ENCODE assay signal across 34 cellular contexts in the genomic region with DNA sequence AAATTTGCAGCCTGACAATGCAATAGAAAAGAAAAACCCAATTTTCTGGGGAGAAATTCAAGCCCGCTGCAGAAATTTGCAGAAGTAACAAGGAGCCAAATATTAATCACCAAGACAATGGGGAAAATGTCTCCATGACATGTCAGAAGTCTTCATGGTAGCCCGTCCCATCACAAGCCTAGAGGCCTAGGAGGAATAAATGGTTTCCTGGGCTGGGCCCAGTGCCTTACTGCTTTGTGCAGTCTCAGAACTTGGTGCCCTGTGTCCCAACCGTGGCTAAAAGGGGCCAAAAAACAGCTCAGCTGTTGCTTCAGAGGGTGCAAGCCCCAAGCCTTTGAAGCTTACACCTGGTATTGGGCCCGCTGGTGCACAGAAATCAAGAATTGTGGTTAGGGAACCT.
"Had no signal": no experiment of that assay in that cellular context is flagged by ENCODE, and none has a peak within 500 bp of the region (broad histone marks: within the 10 kb centered on the region; RNA-seq: fewer than 3 reads in every experiment).

No MANE protein-coding gene starts in this region.

- H3K36me3 ChIP-seq: MG63 had no signal

- H3K9me3 ChIP-seq: MG63 had no signal

- DNase-seq: Karpas-422, Kasumi-1, MG63, MM.1S, MV-4-11, NCI-H1048, NCI-H1092, NCI-H1092 treated with DMSO at 0.1 percent for 48 hours, NCI-H1105, NCI-H1105 treated with DMSO at 0.1 percent for 48 hours, NCI-H1417, NCI-H1417 treated with DMSO at 0.1 percent for 48 hours, NCI-H1436, NCI-H1436 treated with DMSO at 0.1 percent for 48 hours, NCI-H146, NCI-H1694, NCI-H1694 treated with DMSO at 0.1 percent for 48 hours, NCI-H187, NCI-H187 treated with DMSO at 0.1 percent for 48 hours, NCI-H1930, NCI-H2029, NCI-H2029 treated with DMSO at 0.1 percent for 48 hours, NCI-H2081, NCI-H2081 treated with DMSO at 0.1 percent for 48 hours, NCI-H2107, NCI-H2171, NCI-H2171 treated with DMSO at 0.1 percent for 48 hours, NCI-H2227 treated with DMSO at 0.1 percent for 48 hours, NCI-H226, NCI-H345, NCI-H446, NCI-H446 treated with DMSO at 0.1 percent for 48 hours, NCI-H510A, NCI-H510A treated with DMSO at 0.1 percent for 48 hours had no signal

- H3K4me3 ChIP-seq: MG63 had no signal
